ENCODE assay signal across 1 cellular context in genomic region chr19:40241809-40242384, GRCh38.
TF ChIP-seq lines count a peak whose summit lies in the region.

No MANE protein-coding gene starts in this region.

TF ChIP-seq in endothelial cell of umbilical vein, 7 proteins besides CTCF, POLR2A, EP300 and RAD21:
- peak; percentile 52 for TF ChIP-seq GATA2 (IDR thresholded peaks at IDR 0.05; ENCODE audit: insufficient read depth, insufficient read length, low read depth, low read length)
- TF ChIP-seq EZH2 (IDR thresholded peaks at IDR 0.05; ENCODE audit: borderline replicate concordance, low read depth, low read length, severe bottlenecking) = no peak
- TF ChIP-seq MYC (IDR thresholded peaks at IDR 0.05; ENCODE audit: low read depth, low read length) = no peak
- TF ChIP-seq JUN (IDR thresholded peaks at IDR 0.05; ENCODE audit: borderline replicate concordance, insufficient read depth, insufficient read length, low read depth) = no peak
- peak; percentile 91 for TF ChIP-seq POLR2AphosphoS5 (IDR thresholded peaks at IDR 0.05; ENCODE audit: insufficient read depth, low read depth, low read length)
- TF ChIP-seq, protein P1, sequence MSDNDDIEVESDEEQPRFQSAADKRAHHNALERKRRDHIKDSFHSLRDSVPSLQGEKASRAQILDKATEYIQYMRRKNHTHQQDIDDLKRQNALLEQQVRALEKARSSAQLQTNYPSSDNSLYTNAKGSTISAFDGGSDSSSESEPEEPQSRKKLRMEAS (IDR thresholded peaks at IDR 0.05; ENCODE audit: insufficient read depth, insufficient read length) = no peak
